In the genomic region with DNA sequence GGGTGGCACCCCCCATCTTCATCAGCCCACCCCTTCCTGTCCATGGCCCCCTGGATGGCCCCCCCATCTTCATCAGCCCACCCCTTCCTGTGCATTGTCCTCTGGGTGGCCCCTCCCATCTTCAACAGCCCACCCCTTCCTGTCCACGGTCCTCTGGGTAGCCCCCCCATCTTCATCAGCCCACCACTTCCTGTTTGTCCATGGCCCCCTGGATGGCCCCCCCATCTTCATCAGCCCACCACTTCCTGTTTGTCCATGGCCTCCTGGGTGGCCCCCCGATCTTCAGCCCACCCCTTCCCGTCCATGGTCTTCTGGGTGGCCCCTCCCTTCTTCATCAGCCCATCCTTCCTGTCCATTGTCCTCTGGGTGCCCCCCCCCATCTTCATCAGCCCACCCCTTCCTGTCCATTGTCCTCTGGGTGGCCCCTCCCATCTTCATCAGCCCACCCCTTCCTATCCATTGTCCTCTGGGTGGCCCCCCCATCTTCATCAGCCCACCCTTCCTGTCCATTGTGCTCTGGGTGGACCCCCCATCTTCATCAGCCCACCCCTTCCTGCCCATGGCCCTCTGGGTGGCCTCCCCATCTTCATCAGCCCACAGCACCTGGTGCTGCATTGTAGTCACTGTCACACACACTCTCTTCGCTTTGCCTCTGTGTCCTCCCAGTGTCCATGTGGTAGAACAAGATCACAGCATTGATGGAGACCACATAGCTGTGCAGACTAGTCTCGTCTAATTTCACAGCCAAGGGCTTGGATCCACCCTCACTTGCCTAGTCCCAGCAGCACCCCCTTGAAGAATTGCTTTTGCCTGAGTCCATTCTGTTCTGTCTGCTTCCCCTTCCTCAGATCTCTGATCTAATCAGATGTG, we compare ENCODE assay signal across 20 cellular contexts.
DNase-seq lines count a peak whose midpoint lies in the region; ATAC-seq and TF ChIP-seq lines count a peak whose summit lies in the region.
"Had no signal": no experiment of that assay in that cellular context is flagged by ENCODE, and none has a peak within 500 bp of the region (broad histone marks: within the 10 kb centered on the region; RNA-seq: fewer than 3 reads in every experiment).

No MANE protein-coding gene starts in this region.

- H3K27me3 Mint-ChIP-seq in activated CD8-positive, alpha-beta memory T cell treated with anti-CD3 and anti-CD28 coated beads, Interleukin-2, amount 10 ng/mL, durations not matched to agents 7 days and 5 days: peaks cover 2% of the 10 kb centered on the region
- peaks cover 0 to 4% (median 0%) of the 10 kb centered on the region in 5 donors for H3K27me3 Mint-ChIP-seq in naive thymus-derived CD8-positive, alpha-beta T cell
- no peaks in the 10 kb centered on the region for H3K27me3 Mint-ChIP-seq in mesothelial cell of epicardium (ENCODE audit: low read depth)

- TF ChIP-seq CTCF in GM10248 (IDR thresholded peaks at IDR 0.05; ENCODE audit: control extremely low read depth, extremely low read depth, low read depth, missing control alignments) (no peak), mesothelial cell of epicardium (IDR thresholded peaks at IDR 0.05; ENCODE audit: unreplicated experiment) (no peak)

- POLR2A ChIA-PET in GM10248 (lab: Yijun Ruan, JAX): no interaction called here
- POLR2A ChIA-PET in naive thymus-derived CD8-positive, alpha-beta T cell (lab: Charles Lee): interaction anchor here (0.9 kb wide), 1 partner anchor 27 kb away, joined by 3 read pairs; no protein-coding TSS in a partner anchor

- no peak for ATAC-seq in activated CD8-positive, alpha-beta memory T cell treated with anti-CD3 and anti-CD28 coated beads, Interleukin-2, amount 10 ng/mL, durations not matched to agents 7 days and 5 days
- ATAC-seq in naive thymus-derived CD8-positive, alpha-beta T cell: peak; percentile 87 to 91
- no peak for ATAC-seq in HG02642 (IDR thresholded peaks at IDR 0.05; ENCODE audit: poor library complexity, unreplicated experiment)
- ATAC-seq: PC-3, SK-N-SH treated with all-trans-retinoic acid at 6 μM for 48 hours had no signal

- H3K27ac Mint-ChIP-seq in activated CD8-positive, alpha-beta memory T cell treated with anti-CD3 and anti-CD28 coated beads, Interleukin-2, amount 10 ng/mL, durations not matched to agents 7 days and 5 days: no peak overlapping the region
- no peak overlapping the region for H3K27ac Mint-ChIP-seq in naive thymus-derived CD8-positive, alpha-beta T cell
- H3K27ac Mint-ChIP-seq in mesothelial cell of epicardium: no peak overlapping the region

- peak overlapping the region; percentile 77 for H3K27ac ChIP-seq in SJSA1
- no peak overlapping the region for H3K27ac ChIP-seq in effector memory CD4-positive, alpha-beta T cell (ENCODE audit: insufficient read depth, low read length, poor library complexity, severe bottlenecking)
- H3K27ac ChIP-seq: GM23248, KMS-11 had no signal

- no peaks in the 10 kb centered on the region for H3K9me3 Mint-ChIP-seq in activated CD8-positive, alpha-beta memory T cell treated with anti-CD3 and anti-CD28 coated beads, Interleukin-2, amount 10 ng/mL, durations not matched to agents 7 days and 5 days (ENCODE audit: low read depth)
- no peaks in the 10 kb centered on the region for H3K9me3 Mint-ChIP-seq in naive thymus-derived CD8-positive, alpha-beta T cell
- no peaks in the 10 kb centered on the region for H3K9me3 Mint-ChIP-seq in mesothelial cell of epicardium

- peak; percentile 56 for DNase-seq in activated CD8-positive, alpha-beta memory T cell treated with anti-CD3 and anti-CD28 coated beads for 24 hours
- no peak for DNase-seq in activated CD8-positive, alpha-beta memory T cell treated with anti-CD3 and anti-CD28 coated beads, Interleukin-2, amount 10 ng/mL, durations not matched to agents 7 days and 5 days
- DNase-seq in GM10248 (ENCODE audit: extremely low spot score) (peak; percentile 10), SJSA1 (ENCODE audit: low read depth in 1 of 2, low spot score in 2 of 2) (peak; percentile 87 to 91), mesothelial cell of epicardium (ENCODE audit: low spot score in 2 of 2, unreplicated experiment in 2 of 2) (no peak)
- DNase-seq in naive thymus-derived CD8-positive, alpha-beta T cell: peak in 8 of 10 donors; percentile 15 to 73 (median 34)
- DNase-seq in effector memory CD4-positive, alpha-beta T cell: no peak
- DNase-seq: BE2C, GM23248, NCI-H1048, NCI-H1436, NCI-H1930, NCI-H226, NCI-H526, PC-3, RPMI8226, SHP77 treated with DMSO at 0.1 percent for 48 hours had no signal

- H3K4me1 Mint-ChIP-seq in activated CD8-positive, alpha-beta memory T cell treated with anti-CD3 and anti-CD28 coated beads, Interleukin-2, amount 10 ng/mL, durations not matched to agents 7 days and 5 days: no peaks in the 10 kb centered on the region
- peaks cover 0 to 23% (median 4%) of the 10 kb centered on the region in 4 donors for H3K4me1 Mint-ChIP-seq in naive thymus-derived CD8-positive, alpha-beta T cell
- peaks cover 25% of the 10 kb centered on the region for H3K4me1 Mint-ChIP-seq in mesothelial cell of epicardium

- H3K27me3 ChIP-seq in SJSA1 (replicated peaks): no peaks in the 10 kb centered on the region
- no peaks in the 10 kb centered on the region for H3K27me3 ChIP-seq in effector memory CD4-positive, alpha-beta T cell (replicated peaks; ENCODE audit: control insufficient read depth, insufficient read depth, low read length, poor library complexity, severe bottlenecking)
- H3K27me3 ChIP-seq: BE2C had no signal

- no peak overlapping the region for H3K4me3 Mint-ChIP-seq in activated CD8-positive, alpha-beta memory T cell treated with anti-CD3 and anti-CD28 coated beads, Interleukin-2, amount 10 ng/mL, durations not matched to agents 7 days and 5 days
- no peak overlapping the region for H3K4me3 Mint-ChIP-seq in naive thymus-derived CD8-positive, alpha-beta T cell
- no peak overlapping the region for H3K4me3 Mint-ChIP-seq in mesothelial cell of epicardium

- H3K36me3 Mint-ChIP-seq in activated CD8-positive, alpha-beta memory T cell treated with anti-CD3 and anti-CD28 coated beads, Interleukin-2, amount 10 ng/mL, durations not matched to agents 7 days and 5 days: no peaks in the 10 kb centered on the region
- H3K36me3 Mint-ChIP-seq in naive thymus-derived CD8-positive, alpha-beta T cell: peaks cover 0 to 3% (median 0%) of the 10 kb centered on the region in 3 donors
- H3K36me3 Mint-ChIP-seq in mesothelial cell of epicardium: no peaks in the 10 kb centered on the region

- CTCF ChIA-PET in activated CD8-positive, alpha-beta memory T cell treated with anti-CD3 and anti-CD28 coated beads, Interleukin-2, amount 10 ng/mL, durations not matched to agents 7 days and 5 days (lab: Charles Lee): no interaction called here
- CTCF ChIA-PET in GM10248 (lab: Yijun Ruan, JAX): interaction anchor here (0.7 kb wide), 1 partner anchor 8 kb away, joined by 3 read pairs; no protein-coding TSS in a partner anchor

- H3K4me3 ChIP-seq in SJSA1: no peak overlapping the region
- H3K4me3 ChIP-seq in effector memory CD4-positive, alpha-beta T cell (ENCODE audit: insufficient read depth, low read depth, low read length, poor library complexity, severe bottlenecking): no peak overlapping the region
- H3K4me3 ChIP-seq: GM23248 had no signal

- peaks cover 22% of the 10 kb centered on the region for H3K36me3 ChIP-seq in SJSA1
- no peaks in the 10 kb centered on the region for H3K36me3 ChIP-seq in effector memory CD4-positive, alpha-beta T cell (ENCODE audit: control insufficient read depth, insufficient read depth, low read length)

- no peaks in the 10 kb centered on the region for H3K9me3 ChIP-seq in SJSA1 (replicated peaks)
- H3K9me3 ChIP-seq in effector memory CD4-positive, alpha-beta T cell (ENCODE audit: control insufficient read depth, low read length): no peaks in the 10 kb centered on the region
- H3K9me3 ChIP-seq: BE2C had no signal

- H3K4me1 ChIP-seq in SJSA1 (replicated peaks): peaks cover 33% of the 10 kb centered on the region
- H3K4me1 ChIP-seq in effector memory CD4-positive, alpha-beta T cell (ENCODE audit: control insufficient read depth, insufficient read depth, low read length, poor library complexity, severe bottlenecking): no peaks in the 10 kb centered on the region

Comparison
In these comparisons a context has a peak if more than half of its experiments do, and no peak if none do; other contexts are left out.
1. DNase-seq: peak in activated CD8-positive, alpha-beta memory T cell treated with anti-CD3 and anti-CD28 coated beads for 24 hours (single experiment), GM10248 (single experiment), SJSA1 (2 of 2) and naive thymus-derived CD8-positive, alpha-beta T cell (8 of 10); none in activated CD8-positive, alpha-beta memory T cell treated with anti-CD3 and anti-CD28 coated beads, Interleukin-2, amount 10 ng/mL, durations not matched to agents 7 days and 5 days (single experiment), effector memory CD4-positive, alpha-beta T cell (0 of 3) and mesothelial cell of epicardium (0 of 2).
2. ATAC-seq: peak in naive thymus-derived CD8-positive, alpha-beta T cell (2 of 2); none in activated CD8-positive, alpha-beta memory T cell treated with anti-CD3 and anti-CD28 coated beads, Interleukin-2, amount 10 ng/mL, durations not matched to agents 7 days and 5 days (single experiment) and HG02642 (single experiment).